In the genomic region with DNA sequence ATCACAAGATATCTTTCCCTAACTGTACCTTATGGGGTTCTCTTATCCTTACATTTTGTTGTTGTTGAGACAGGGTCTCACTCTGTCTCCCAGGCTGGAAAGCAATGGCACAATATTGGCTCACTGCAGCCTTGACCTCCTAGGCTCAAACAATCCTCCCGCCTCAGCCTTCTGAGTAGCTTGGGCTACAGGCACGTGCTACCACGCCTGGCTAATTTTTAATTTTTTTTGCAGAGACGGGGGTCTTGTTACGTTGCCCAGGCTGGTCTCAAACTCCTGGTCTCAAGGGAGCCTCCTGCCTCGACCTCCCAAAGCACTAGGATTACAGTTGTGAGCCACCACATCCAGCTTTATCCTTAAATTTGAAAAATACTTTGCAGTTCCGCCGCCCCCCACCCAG, we compare ENCODE assay signal across 32 cellular contexts.
"Had no signal": no experiment of that assay in that cellular context is flagged by ENCODE, and none has a peak within 500 bp of the region (broad histone marks: within the 10 kb centered on the region; RNA-seq: fewer than 3 reads in every experiment).

No MANE protein-coding gene starts in this region.

- H3K4me2 ChIP-seq: neural progenitor cell, smooth muscle cell had no signal

- H3K36me3 ChIP-seq: neural progenitor cell, neutrophil, ovary, spleen, suprapubic skin, tibial artery, transverse colon, upper lobe of right lung, uterus had no signal

- H3K4me3 ChIP-seq: neural progenitor cell, ovary, psoas muscle, skin epidermis, smooth muscle cell, spleen, suprapubic skin, testis, tibial artery, transverse colon, upper lobe of right lung, uterus had no signal

- H3K4me3 Mint-ChIP-seq: naive B cell; naive thymus-derived CD8-positive, alpha-beta T cell; natural killer cell treated with Interleukin-12 subunit alpha and Interleukin-12 subunit beta and Interleukin-15 and Interleukin-18, amount 100 ng/mL, for 72 hours; neural progenitor cell; stimulated activated memory B cell treated with anti-CD40 and anti-IgM and Interleukin-4, amounts not matched to agents 10 μg/mL and 1 μg/mL and 100 μg/mL, for 72 hours; stimulated activated naive CD8-positive, alpha-beta T cell treated with anti-CD3 and anti-CD28 coated beads, Interleukin-15, amount 100 ng/mL, for 72 hours; type B pancreatic cell had no signal

- H2AFZ ChIP-seq: neural progenitor cell, parathyroid adenoma had no signal

- H3K9me3 ChIP-seq: neutrophil, ovary, psoas muscle, spleen, suprapubic skin, testis, tibial artery, transverse colon, upper lobe of right lung, uterus had no signal

- DNase-seq: naive B cell; naive thymus-derived CD8-positive, alpha-beta T cell; nucleus accumbens; ovary; psoas muscle; right cardiac atrium; spleen; stimulated activated CD4-positive, alpha-beta T cell treated with anti-CD3 and anti-CD28 coated beads, Interleukin-12 subunit alpha, Interleukin-12 subunit beta, amount 100 ng/mL, for 4 hours; stimulated activated CD4-positive, alpha-beta T cell treated with anti-CD3 and anti-CD28 coated beads, Interleukin-1b, Interleukin-23, amount 100 ng/mL, for 48 hours; stimulated activated CD4-positive, alpha-beta T cell treated with anti-CD3 and anti-CD28 coated beads, Interleukin-4, amount 100 ng/mL, for 1 hour; stimulated activated CD4-positive, alpha-beta T cell treated with anti-CD3 and anti-CD28 coated beads, Interleukin-4, amount 100 ng/mL, for 4 hours; stimulated activated CD8-positive, alpha-beta memory T cell treated with anti-CD3 and anti-CD28 coated beads, Interleukin-4, amount 100 ng/mL, for 48 hours; stimulated activated naive CD4-positive, alpha-beta T cell; stimulated activated naive CD8-positive, alpha-beta T cell treated with anti-CD3 and anti-CD28 coated beads, Interleukin-15, amount 100 ng/mL, for 72 hours; stimulated activated naive CD8-positive, alpha-beta T cell treated with anti-CD3 and anti-CD28 coated beads, Interleukin-15, Interleukin-2, amounts not matched to agents 100 U/mL and 50 U/mL, for 24 hours; substantia nigra; testis; tibial artery; transverse colon; upper lobe of right lung; uterus had no signal

- H3K27ac ChIP-seq: neural progenitor cell, neutrophil, ovary, parathyroid adenoma, psoas muscle, skin epidermis, spleen, suprapubic skin, testis, tibial artery, transverse colon, upper lobe of right lung, uterus had no signal

- H3K36me3 Mint-ChIP-seq: naive B cell; natural killer cell treated with Interleukin-12 subunit alpha and Interleukin-12 subunit beta and Interleukin-15 and Interleukin-18, amount 100 ng/mL, for 72 hours; stimulated activated memory B cell treated with anti-CD40 and anti-IgM and Interleukin-4, amounts not matched to agents 10 μg/mL and 1 μg/mL and 100 μg/mL, for 72 hours had no signal

- H3K4me1 ChIP-seq: neural progenitor cell, parathyroid adenoma, psoas muscle, suprapubic skin, testis, tibial artery, upper lobe of right lung, uterus had no signal

- H3K27ac Mint-ChIP-seq: natural killer cell treated with Interleukin-12 subunit alpha and Interleukin-12 subunit beta and Interleukin-15 and Interleukin-18, amount 100 ng/mL, for 72 hours; neural progenitor cell; progenitor cell of endocrine pancreas; stimulated activated memory B cell treated with anti-CD40 and anti-IgM and Interleukin-4, amounts not matched to agents 10 μg/mL and 1 μg/mL and 100 μg/mL, for 72 hours; type B pancreatic cell had no signal

- H3K27me3 ChIP-seq: neural progenitor cell, neutrophil, ovary, spleen, suprapubic skin, testis, tibial artery, transverse colon, upper lobe of right lung, uterus had no signal

- H3K27me3 Mint-ChIP-seq: naive B cell; naive thymus-derived CD8-positive, alpha-beta T cell; natural killer cell treated with Interleukin-12 subunit alpha and Interleukin-12 subunit beta and Interleukin-15 and Interleukin-18, amount 100 ng/mL, for 72 hours; progenitor cell of endocrine pancreas; stimulated activated memory B cell treated with anti-CD40 and anti-IgM and Interleukin-4, amounts not matched to agents 10 μg/mL and 1 μg/mL and 100 μg/mL, for 72 hours; stimulated activated naive CD8-positive, alpha-beta T cell treated with anti-CD3 and anti-CD28 coated beads, Interleukin-15, amount 100 ng/mL, for 72 hours; type B pancreatic cell had no signal

- ATAC-seq: naive thymus-derived CD8-positive, alpha-beta T cell; natural killer cell treated with Interleukin-12 subunit alpha and Interleukin-12 subunit beta and Interleukin-15 and Interleukin-18, amount 100 ng/mL, for 72 hours; psoas muscle; right cardiac atrium; sciatic nerve; stimulated activated memory B cell treated with anti-CD40 and anti-IgM and Interleukin-4, amounts not matched to agents 10 μg/mL and 1 μg/mL and 100 μg/mL, for 72 hours; stimulated activated naive CD8-positive, alpha-beta T cell treated with anti-CD3 and anti-CD28 coated beads, Interleukin-15, amount 100 ng/mL, for 72 hours; stimulated activated naive CD8-positive, alpha-beta T cell treated with anti-CD3 and anti-CD28 coated beads, Interleukin-15, Interleukin-2, amounts not matched to agents 100 U/mL and 50 U/mL, for 24 hours; upper lobe of right lung had no signal

- H3K9ac ChIP-seq: neural progenitor cell, parathyroid adenoma had no signal

- H3K9me3 Mint-ChIP-seq: naive B cell; naive thymus-derived CD8-positive, alpha-beta T cell; natural killer cell treated with Interleukin-12 subunit alpha and Interleukin-12 subunit beta and Interleukin-15 and Interleukin-18, amount 100 ng/mL, for 72 hours; neural progenitor cell; stimulated activated memory B cell treated with anti-CD40 and anti-IgM and Interleukin-4, amounts not matched to agents 10 μg/mL and 1 μg/mL and 100 μg/mL, for 72 hours; stimulated activated naive CD8-positive, alpha-beta T cell treated with anti-CD3 and anti-CD28 coated beads, Interleukin-15, amount 100 ng/mL, for 72 hours; type B pancreatic cell had no signal
